Comparison of ENCODE assay signal across 9 cellular contexts in the genomic region with DNA sequence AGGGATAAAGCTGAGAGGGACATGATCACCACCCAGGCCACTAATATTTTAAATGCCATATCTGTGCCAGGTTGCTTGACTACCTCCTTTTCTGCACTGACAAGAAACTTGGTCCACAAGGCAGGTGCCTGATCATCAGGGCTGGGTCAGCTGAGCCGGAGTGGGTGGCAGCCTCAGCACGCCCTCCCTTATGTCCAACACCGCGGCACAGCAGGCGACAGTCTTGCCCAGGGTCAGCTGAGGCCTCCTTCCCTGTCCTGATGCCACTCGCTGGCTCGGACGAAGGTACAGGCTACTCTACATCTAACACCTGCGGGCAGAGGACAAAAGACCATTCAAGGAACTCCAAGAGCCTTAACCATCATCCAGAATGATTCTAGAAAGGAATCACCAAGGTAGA. TPM values are rescaled to one million over a fixed set of nuclear protein-coding genes. Genes with fewer than 3 reads are reported as not detected.
DNase-seq lines count a peak whose midpoint lies in the region; ATAC-seq and TF ChIP-seq lines count a peak whose summit lies in the region.
"Had no signal": no experiment of that assay in that cellular context is flagged by ENCODE, and none has a peak within 500 bp of the region (broad histone marks: within the 10 kb centered on the region; RNA-seq: fewer than 3 reads in every experiment).

No MANE protein-coding gene starts in this region.

- peak overlapping the region; percentile 90 for H3K27ac Mint-ChIP-seq in activated CD8-positive, alpha-beta memory T cell treated with anti-CD3 and anti-CD28 coated beads, Interleukin-2, amount 10 ng/mL, durations not matched to agents 7 days and 5 days
- peak overlapping the region; percentile 18 for H3K27ac Mint-ChIP-seq in mesothelial cell of epicardium

- no peak for DNase-seq in activated CD8-positive, alpha-beta memory T cell treated with anti-CD3 and anti-CD28 coated beads, Interleukin-2, amount 10 ng/mL, durations not matched to agents 7 days and 5 days
- DNase-seq in activated CD8-positive, alpha-beta memory T cell treated with anti-CD3 and anti-CD28 coated beads, Interleukin-2, amount 50 U/mL, for 4 hours: no peak
- peak; percentile 51 for DNase-seq in colonic mucosa
- DNase-seq in mesothelial cell of epicardium (ENCODE audit: low spot score in 2 of 2, unreplicated experiment in 2 of 2): no peak
- DNase-seq in thoracic aorta (ENCODE audit: low spot score): no peak
- DNase-seq in HuH-7.5 (ENCODE audit: low spot score): no peak
- no peak for DNase-seq in NCI-H774 (lab: John Stamatoyannopoulos, UW)
- no peak for DNase-seq in middle frontal gyrus (ENCODE audit: extremely low spot score, low spot score)
- DNase-seq: NCI-H1048 had no signal

- H3K36me3 ChIP-seq in colonic mucosa (no peaks in the 10 kb centered on the region), thoracic aorta (no peaks in the 10 kb centered on the region)

- peaks cover 33% of the 10 kb centered on the region for H3K36me3 Mint-ChIP-seq in activated CD8-positive, alpha-beta memory T cell treated with anti-CD3 and anti-CD28 coated beads, Interleukin-2, amount 10 ng/mL, durations not matched to agents 7 days and 5 days
- H3K36me3 Mint-ChIP-seq in mesothelial cell of epicardium: peaks cover 19% of the 10 kb centered on the region

- H3K27ac ChIP-seq in colonic mucosa: peak overlapping the region; percentile 91
- peak overlapping the region; percentile 75 to 80 for H3K27ac ChIP-seq in thoracic aorta

- H3K4me1 Mint-ChIP-seq in activated CD8-positive, alpha-beta memory T cell treated with anti-CD3 and anti-CD28 coated beads, Interleukin-2, amount 10 ng/mL, durations not matched to agents 7 days and 5 days: peaks cover 69% of the 10 kb centered on the region
- H3K4me1 Mint-ChIP-seq in mesothelial cell of epicardium: peaks cover 15% of the 10 kb centered on the region

- no peak for ATAC-seq in activated CD8-positive, alpha-beta memory T cell treated with anti-CD3 and anti-CD28 coated beads, Interleukin-2, amount 10 ng/mL, durations not matched to agents 7 days and 5 days
- ATAC-seq in thoracic aorta (ENCODE audit: insufficient number of reproducible peaks, low FRiP score, low read depth): no peak

- CTCF ChIA-PET in activated CD8-positive, alpha-beta memory T cell treated with anti-CD3 and anti-CD28 coated beads, Interleukin-2, amount 10 ng/mL, durations not matched to agents 7 days and 5 days (lab: Charles Lee): interaction anchor here (1.2 to 4.1 kb wide), 3 partner anchors 10 to 29 kb away, joined by 3 to 36 read pairs (median 5); no protein-coding TSS in a partner anchor

- H3K4me3 ChIP-seq in colonic mucosa: no peak overlapping the region
- H3K4me3 ChIP-seq in thoracic aorta: no peak overlapping the region

- H3K9ac ChIP-seq in colonic mucosa (ENCODE audit: low read depth in 2 of 2, low read length in 2 of 2): peak overlapping the region; percentile 58 to 95

- no peaks in the 10 kb centered on the region for H3K27me3 Mint-ChIP-seq in activated CD8-positive, alpha-beta memory T cell treated with anti-CD3 and anti-CD28 coated beads, Interleukin-2, amount 10 ng/mL, durations not matched to agents 7 days and 5 days
- no peaks in the 10 kb centered on the region for H3K27me3 Mint-ChIP-seq in mesothelial cell of epicardium (ENCODE audit: low read depth)

- H3K9me3 ChIP-seq in colonic mucosa (no peaks in the 10 kb centered on the region), thoracic aorta (no peaks in the 10 kb centered on the region)

- TF ChIP-seq CTCF in colonic mucosa (IDR thresholded peaks at IDR 0.05) (no peak), mesothelial cell of epicardium (IDR thresholded peaks at IDR 0.05; ENCODE audit: unreplicated experiment) (no peak), thoracic aorta (IDR thresholded peaks at IDR 0.05) (no peak)

- H3K4me3 Mint-ChIP-seq in activated CD8-positive, alpha-beta memory T cell treated with anti-CD3 and anti-CD28 coated beads, Interleukin-2, amount 10 ng/mL, durations not matched to agents 7 days and 5 days: no peak overlapping the region
- no peak overlapping the region for H3K4me3 Mint-ChIP-seq in mesothelial cell of epicardium

- H3K9me3 Mint-ChIP-seq in activated CD8-positive, alpha-beta memory T cell treated with anti-CD3 and anti-CD28 coated beads, Interleukin-2, amount 10 ng/mL, durations not matched to agents 7 days and 5 days (ENCODE audit: low read depth): no peaks in the 10 kb centered on the region
- no peaks in the 10 kb centered on the region for H3K9me3 Mint-ChIP-seq in mesothelial cell of epicardium

- no peaks in the 10 kb centered on the region for H3K27me3 ChIP-seq in colonic mucosa
- no peaks in the 10 kb centered on the region for H3K27me3 ChIP-seq in thoracic aorta (replicated peaks; ENCODE audit: insufficient read depth)

- intact Hi-C loops in colonic mucosa (cut with DNase I): no loop called here

- H3K4me1 ChIP-seq in colonic mucosa (peaks cover 34% of the 10 kb centered on the region), thoracic aorta (ENCODE audit: control insufficient read depth in 1 of 2, low read depth in 2 of 2) (peaks cover 14 to 54% of the 10 kb centered on the region in 2 donors)

RNA-seq across cellular contexts. Expression of gene ZC3H4, which starts 16.9 kb away (rescaled TPM):
- total RNA-seq in activated CD8-positive, alpha-beta memory T cell treated with anti-CD3 and anti-CD28 coated beads, Interleukin-2, amount 10 ng/mL, durations not matched to agents 7 days and 5 days: 100 to 1,000 TPM in 1 of 2 experiments, 10 to 100 TPM in 1; 98.9 to 114 TPM
- total RNA-seq in colonic mucosa: 10 to 100 TPM; 27.2 to 62.2 TPM
- total RNA-seq in mesothelial cell of epicardium: 65.3 to 68.7 TPM (median 67.9 TPM) in 3 replicates
- 10 to 100 TPM; 21.9 to 26.0 TPM for total RNA-seq in thoracic aorta

RNA-seq across cellular contexts. Expression of gene SAE1, which starts 33.9 kb away (rescaled TPM):
- 100 to 1,000 TPM; 153 to 171 TPM for total RNA-seq in activated CD8-positive, alpha-beta memory T cell treated with anti-CD3 and anti-CD28 coated beads, Interleukin-2, amount 10 ng/mL, durations not matched to agents 7 days and 5 days
- 10 to 100 TPM; 64.5 to 92.0 TPM for total RNA-seq in colonic mucosa
- total RNA-seq in mesothelial cell of epicardium: 137 to 141 TPM (median 138 TPM) in 3 replicates
- 10 to 100 TPM; 39.3 to 50.8 TPM for total RNA-seq in thoracic aorta

RNA-seq across cellular contexts. Expression of gene TMEM160, which starts 48.3 kb away (rescaled TPM):
- 10 to 100 TPM; 77.5 to 87.8 TPM for total RNA-seq in activated CD8-positive, alpha-beta memory T cell treated with anti-CD3 and anti-CD28 coated beads, Interleukin-2, amount 10 ng/mL, durations not matched to agents 7 days and 5 days
- total RNA-seq in colonic mucosa (10 to 100 TPM; 25.2 to 47.4 TPM), mesothelial cell of epicardium (35.4 to 38.1 TPM (median 36.2 TPM) in 3 replicates), thoracic aorta (10 to 100 TPM in 1 of 2 donors, 1 to 10 TPM in 1; 2.4 to 55.0 TPM)
